Comparison of ENCODE assay signal across 27 cellular contexts in the genomic region with DNA sequence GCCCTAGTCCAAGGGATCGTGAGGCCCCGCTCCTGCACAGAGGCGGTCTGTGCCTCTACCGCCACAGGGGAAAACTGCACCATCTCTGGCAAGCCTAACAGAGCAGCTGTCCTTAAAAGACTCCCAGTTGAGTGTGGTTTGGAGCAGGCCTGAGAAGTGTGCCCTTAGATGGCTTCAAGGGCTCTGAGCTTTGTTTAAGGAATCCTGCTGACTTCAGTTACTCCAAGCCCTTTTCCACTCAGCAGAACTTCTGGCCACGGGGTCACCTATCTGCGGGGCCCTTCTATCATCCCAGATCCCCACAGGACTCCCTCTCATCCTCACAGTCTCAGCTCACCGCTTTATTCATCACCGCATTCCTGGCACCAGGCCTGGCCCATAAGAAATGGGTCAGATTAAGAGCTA.
A peak's percentile ranks its signal among the peaks of the same experiment; 100 is the strongest.
DNase-seq lines count a peak whose midpoint lies in the region; ATAC-seq, FAIRE-seq and TF ChIP-seq lines count a peak whose summit lies in the region.
"Had no signal": no experiment of that assay in that cellular context is flagged by ENCODE, and none has a peak within 500 bp of the region (broad histone marks: within the 10 kb centered on the region; RNA-seq: fewer than 3 reads in every experiment).

No MANE protein-coding gene starts in this region.

- H2BK15ac ChIP-seq in H1 (ENCODE audit: low read length), result no peak overlapping the region

- no peaks in the 10 kb centered on the region for H3K79me1 ChIP-seq in H1 (ENCODE audit: low read depth, low read length)

- no peak overlapping the region for H2BK5ac ChIP-seq in H1 (ENCODE audit: low read depth, low read length)

- H3K4me1 ChIP-seq in H1 (replicated peaks in 1 of 4; ENCODE audit: control insufficient read depth in 3 of 4, insufficient read depth in 4 of 4, low read length in 3 of 4), result no peaks in the 10 kb centered on the region
- H3K4me1 ChIP-seq: HAP-1 had no signal

- intact Hi-C loops in sciatic nerve (cut with DNase I), result no loop called here

- 93% methylated on average over 4 of the region's 8 CpGs; no CpG with 5 or more reads in 1 of the 2 experiments for WGBS in H1 (ENCODE audit: extremely low coverage in 1 of 2, insufficient coverage in 1 of 2, insufficient read length in 1 of 2, insufficient replicate concordance in 2 of 2, low coverage in 1 of 2, low lambda C conversion rate in 2 of 2, missing lambda C conversion rate in 1 of 2), 2 experiments

- no peak overlapping the region for H3K4me3 Mint-ChIP-seq in osteocyte (ENCODE audit: unreplicated experiment)
- H3K4me3 Mint-ChIP-seq: CD4-positive, alpha-beta memory T cell; GM23338; HFFc6 had no signal

- no peaks in the 10 kb centered on the region for H3K23me2 ChIP-seq in H1 (ENCODE audit: low read depth, low read length)

- no peak overlapping the region for H3K27ac Mint-ChIP-seq in osteocyte (ENCODE audit: unreplicated experiment)
- H3K27ac Mint-ChIP-seq: GM23338, HFFc6 had no signal

- H4K5ac ChIP-seq in H1 (ENCODE audit: insufficient read length, low read depth, low read length), result no peak overlapping the region

- no peak overlapping the region for H2BK20ac ChIP-seq in H1 (ENCODE audit: low read length)

- H3K36me3 ChIP-seq in H1 (ENCODE audit: control insufficient read depth in 2 of 4, insufficient read depth in 4 of 4, low read length in 3 of 4), result no peaks in the 10 kb centered on the region
- H3K36me3 ChIP-seq: HAP-1 had no signal

- H3K27ac ChIP-seq in H1 (ENCODE audit: low read depth, low read length), result no peak overlapping the region; the same call in 1 of the 2 replicates
- H3K27ac ChIP-seq: PC-9, RWPE1 had no signal

- H3K27me3 ChIP-seq in H1 (replicated peaks in 1 of 4; ENCODE audit: control insufficient read depth in 3 of 4, extremely low read depth in 1 of 4, insufficient read depth in 3 of 4, low read length in 3 of 4), result no peaks in the 10 kb centered on the region

- H3K56ac ChIP-seq in H1 (replicated peaks; ENCODE audit: insufficient read length, low read depth, low read length), result no peak overlapping the region

- no peak overlapping the region for H2BK12ac ChIP-seq in H1 (ENCODE audit: low read depth, low read length)

- peak; percentile 24 for ATAC-seq in sciatic nerve
- ATAC-seq: GM23338, K562 had no signal

- H3K4me2 ChIP-seq in H1 (ENCODE audit: insufficient read depth in 1 of 2, low read depth in 2 of 2, low read length in 2 of 2), result no peak overlapping the region
- H3K4me2 ChIP-seq: GM23338, PC-9 had no signal

- H4K20me1 ChIP-seq in H1 (replicated peaks in 1 of 2; ENCODE audit: control insufficient read depth in 1 of 2, insufficient read depth in 2 of 2, low read length in 2 of 2), result no peaks in the 10 kb centered on the region

- TF ChIP-seq RAD21 in H1 (IDR thresholded peaks at IDR 0.05 in 1 of 2, conservative IDR thresholded peaks at IDR 0.05 in 1 of 2; ENCODE audit: low read depth in 2 of 2, low read length in 2 of 2), result no peak

- H3K9ac ChIP-seq in H1 (replicated peaks in 1 of 4; ENCODE audit: extremely low read depth in 1 of 4, low read depth in 3 of 4, low read length in 3 of 4), result no peak overlapping the region

- no peak overlapping the region for H2BK120ac ChIP-seq in H1 (replicated peaks; ENCODE audit: low read depth, low read length)

- H4K8ac ChIP-seq in H1 (ENCODE audit: extremely low read depth, insufficient read depth, low read length), result 0 out of 2 replicates have a peak overlapping the region, but pooled peaks have one; percentile 68

- no peak overlapping the region for H3K23ac ChIP-seq in H1 (ENCODE audit: insufficient read length)

- no peak overlapping the region for H3K14ac ChIP-seq in H1 (ENCODE audit: insufficient read length)

- H3K4me3 ChIP-seq in H1 (ENCODE audit: extremely low read depth in 1 of 4, insufficient read depth in 2 of 4, low read depth in 3 of 4, low read length in 4 of 4), result no peak overlapping the region
- H3K4me3 ChIP-seq: GM23338, HAP-1, K562, PC-9 had no signal

- H3K18ac ChIP-seq in H1 (ENCODE audit: extremely low read depth, low read length), result no peak overlapping the region

- POLR2A ChIA-PET in H1 (lab: Charles Lee; ENCODE audit: partially characterized antibody), result no interaction called here

- H2AFZ ChIP-seq in H1 (ENCODE audit: low read length), result no peak overlapping the region
- H2AFZ ChIP-seq: GM23338, PC-9 had no signal

- no peaks in the 10 kb centered on the region for H3K36me3 Mint-ChIP-seq in osteocyte (ENCODE audit: unreplicated experiment)
- H3K36me3 Mint-ChIP-seq: CD4-positive, alpha-beta memory T cell had no signal

- H3K79me2 ChIP-seq in H1 (ENCODE audit: control insufficient read depth in 1 of 2, insufficient read depth in 2 of 2, low read length in 2 of 2), result no peaks in the 10 kb centered on the region

- no peak for TF ChIP-seq POLR2A in H1 (IDR thresholded peaks at IDR 0.05; ENCODE audit: control extremely low read depth in 1 of 2, low read depth in 2 of 2, low read length in 2 of 2)

- FAIRE-seq in H1 (lab: Jason Lieb, UNC), result no peak
- FAIRE-seq: GM12891, K562 had no signal

- H3K9me3 ChIP-seq in H1 (ENCODE audit: insufficient read depth in 2 of 2, low read depth in 1 of 2, low read length in 1 of 2), result peaks cover 0 to 20% of the 10 kb centered on the region in 2 experiments; a peak in 1 of 4 replicates
- H3K9me3 ChIP-seq: HAP-1 had no signal

- DNase-seq in DMS79 treated with DMSO at 0.1 percent for 48 hours (lab: John Stamatoyannopoulos, UW) (peak; percentile 70), RPMI7951 (ENCODE audit: low read depth) (peak; percentile 90), H1 (ENCODE audit: low read depth in 1 of 2, low spot score in 2 of 2) (no peak), sciatic nerve (ENCODE audit: low spot score) (no peak), kidney tubule cell (ENCODE audit: low spot score) (no peak), osteocyte (ENCODE audit: extremely low spot score, unreplicated experiment) (no peak)
- DNase-seq in activated CD4-positive, alpha-beta T cell treated with anti-CD3 and anti-CD28 coated beads, Interleukin-2, amount 50 U/mL, for 4 hours, result no peak
- DNase-seq: C1 segment of cervical spinal cord; CD4-positive, alpha-beta memory T cell; COR-L47; DMS53; GF-D8; HFFc6; Kasumi-1; MV-4-11; NCI-H1105; NCI-H146; NCI-H1930; NCI-H446 treated with DMSO at 0.1 percent for 48 hours; NCI-H526 treated with DMSO at 0.1 percent for 48 hours; PC-9; SHP77 had no signal

- no peak overlapping the region for H2AK5ac ChIP-seq in H1 (ENCODE audit: low read depth, low read length)

- H3K4me1 Mint-ChIP-seq in osteocyte (ENCODE audit: unreplicated experiment), result no peaks in the 10 kb centered on the region
- H3K4me1 Mint-ChIP-seq: CD4-positive, alpha-beta memory T cell; GM23338 had no signal

- no peak for TF ChIP-seq EP300 in H1 (IDR thresholded peaks at IDR 0.05; ENCODE audit: borderline replicate concordance in 1 of 2, low read depth in 2 of 2, low read length in 2 of 2)

- H3K27me3 Mint-ChIP-seq in osteocyte (ENCODE audit: unreplicated experiment), result peaks cover 34% of the 10 kb centered on the region

- TF ChIP-seq CTCF in H1 (IDR thresholded peaks at IDR 0.05; ENCODE audit: control extremely low read depth in 1 of 3, insufficient read depth in 1 of 3, low read depth in 1 of 3, low read length in 3 of 3), result no peak
- no peak for TF ChIP-seq CTCF in osteocyte (IDR thresholded peaks at IDR 0.05)

- no peak overlapping the region for H3K4ac ChIP-seq in H1 (replicated peaks; ENCODE audit: insufficient read length, low read depth, low read length)

- H4K91ac ChIP-seq in H1 (replicated peaks; ENCODE audit: insufficient read length, low read length), result no peak overlapping the region

- CTCF ChIA-PET in H1 (lab: Charles Lee; ENCODE audit: partially characterized antibody), result interaction anchor here (1.4 kb wide), 1 partner anchor 23 kb away, joined by 5 read pairs; no protein-coding TSS in a partner anchor

- H3K9me3 Mint-ChIP-seq in osteocyte (ENCODE audit: unreplicated experiment), result no peaks in the 10 kb centered on the region
- H3K9me3 Mint-ChIP-seq: HFFc6 had no signal

TF ChIP-seq in H1, 55 proteins besides CTCF, POLR2A, EP300 and RAD21:
- TF ChIP-seq ZNF274 (IDR thresholded peaks at IDR 0.05; ENCODE audit: borderline replicate concordance, extremely low read depth, low read length) (no peak), JUN (IDR thresholded peaks at IDR 0.05; ENCODE audit: low read depth, low read length) (no peak)

Comparison
In these comparisons a context has a peak if more than half of its experiments do, and no peak if none do; other contexts are left out.
1. DNase-seq: peak in DMS79 treated with DMSO at 0.1 percent for 48 hours (single experiment) and RPMI7951 (single experiment); none in H1 (0 of 2), sciatic nerve (single experiment), kidney tubule cell (single experiment), activated CD4-positive, alpha-beta T cell treated with anti-CD3 and anti-CD28 coated beads, Interleukin-2, amount 50 U/mL, for 4 hours (0 of 2) and osteocyte (single experiment).